18 cellular contexts compared by ENCODE assay signal in the genomic region with DNA sequence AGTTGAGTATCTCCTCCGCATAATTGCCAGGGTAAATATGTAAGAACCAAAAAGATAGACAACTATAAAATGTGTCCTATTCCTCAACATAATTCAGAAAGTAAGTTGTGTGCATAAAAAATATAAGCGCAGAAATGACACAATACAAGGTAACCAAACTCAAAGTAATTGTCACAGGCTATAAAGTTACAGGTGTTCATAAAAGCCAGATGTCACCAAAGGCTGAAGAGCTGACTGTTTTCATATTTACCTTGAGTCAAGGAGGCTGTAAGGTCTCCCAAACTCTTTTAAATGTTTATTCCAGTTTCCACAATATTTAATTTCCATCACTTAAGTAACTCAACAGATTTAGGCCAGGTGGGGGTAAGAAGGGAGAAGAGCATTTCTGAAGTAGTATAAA.
"Had no signal": no experiment of that assay in that cellular context is flagged by ENCODE, and none has a peak within 500 bp of the region (broad histone marks: within the 10 kb centered on the region; RNA-seq: fewer than 3 reads in every experiment).

No MANE protein-coding gene starts in this region.

- H3K9me3 ChIP-seq: heart left ventricle, neutrophil, spleen, testis, tibial nerve had no signal

- DNase-seq: cortex of kidney; effector memory CD4-positive, alpha-beta T cell; heart left ventricle; hippocampal formation; mesendoderm; naive thymus-derived CD4-positive, alpha-beta T cell; posterior cingulate gyrus; spleen; stimulated activated CD4-positive, alpha-beta T cell treated with anti-CD3 and anti-CD28 coated beads, Interleukin-15, amount 100 ng/mL, for 24 hours; stimulated activated CD4-positive, alpha-beta T cell treated with anti-CD3 and anti-CD28 coated beads, Interleukin-1b, Interleukin-23, amount 100 ng/mL, for 48 hours; stimulated activated CD4-positive, alpha-beta T cell treated with anti-CD3 and anti-CD28 coated beads, Interleukin-4, amount 100 ng/mL, for 4 hours; stimulated activated naive B cell treated with anti-CD40 and anti-IgM and Interleukin-4, amounts not matched to agents 10 μg/mL and 1 μg/mL and 100 μg/mL, for 72 hours; stimulated activated naive CD8-positive, alpha-beta T cell treated with anti-CD3 and anti-CD28 coated beads, Interleukin-15, amount 100 ng/mL, for 72 hours; testis had no signal

- ATAC-seq: esophagus mucosa; heart left ventricle; naive thymus-derived CD4-positive, alpha-beta T cell; sciatic nerve; stimulated activated naive B cell treated with anti-CD40 and anti-IgM and Interleukin-4, amounts not matched to agents 10 μg/mL and 1 μg/mL and 100 μg/mL, for 72 hours; stimulated activated naive CD8-positive, alpha-beta T cell treated with anti-CD3 and anti-CD28 coated beads, Interleukin-15, amount 100 ng/mL, for 72 hours had no signal

- H3K4me3 ChIP-seq: heart left ventricle, spleen, testis, tibial nerve had no signal

- H3K36me3 ChIP-seq: heart left ventricle, neutrophil, spleen, tibial nerve had no signal

- H3K27ac ChIP-seq: heart left ventricle, neutrophil, spleen, testis, tibial nerve had no signal

- H3K27me3 ChIP-seq: heart left ventricle, neutrophil, spleen, testis, tibial nerve had no signal
